Comparison of ENCODE assay signal across 31 cellular contexts in the genomic region with DNA sequence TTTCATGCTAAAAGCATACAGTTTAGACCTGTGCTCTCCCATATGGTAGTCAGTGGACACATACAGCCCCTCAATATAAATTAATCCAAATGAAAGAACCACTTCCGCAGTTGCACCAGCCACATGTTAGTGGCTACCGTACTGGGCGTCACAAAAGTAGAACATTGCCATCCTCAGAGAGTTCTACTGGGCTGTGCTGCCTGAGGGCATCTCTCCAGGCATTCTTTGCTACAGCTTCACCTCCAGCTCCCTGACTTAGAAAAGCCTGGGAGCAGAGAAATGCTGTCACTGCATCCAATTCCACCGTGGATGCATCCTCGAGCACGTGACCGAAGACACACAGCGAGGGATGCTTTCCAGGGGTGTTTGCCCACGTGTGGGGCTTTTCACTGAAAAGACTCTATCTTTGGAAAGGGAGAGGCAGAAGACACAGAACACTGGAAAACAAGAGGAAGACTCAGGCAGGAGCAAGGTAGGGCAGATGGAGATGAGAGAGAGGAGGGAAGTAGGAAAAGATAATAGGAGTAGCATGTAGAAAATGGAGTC.
DNase-seq lines count a peak whose midpoint lies in the region; ATAC-seq and TF ChIP-seq lines count a peak whose summit lies in the region.
"Had no signal": no experiment of that assay in that cellular context is flagged by ENCODE, and none has a peak within 500 bp of the region (broad histone marks: within the 10 kb centered on the region; RNA-seq: fewer than 3 reads in every experiment).

No MANE protein-coding gene starts in this region.

- DNase-seq in activated naive CD8-positive, alpha-beta T cell treated with anti-CD3 and anti-CD28 coated beads, Interleukin-2, amount 50 U/mL, for 24 hours: no peak
- DNase-seq in activated naive CD8-positive, alpha-beta T cell treated with anti-CD3 and anti-CD28 coated beads for 36 hours: no peak
- no peak for DNase-seq in mesenchymal stem cell
- no peak for DNase-seq in stimulated activated effector memory CD8-positive, alpha-beta T cell treated with anti-CD3 and anti-CD28 coated beads, Interleukin-12 subunit alpha, Interleukin-12 subunit beta, amount 100 ng/mL, for 72 hours (ENCODE audit: low spot score in 2 of 2)
- no peak for DNase-seq in DMS79 treated with DMSO at 0.1 percent for 48 hours (lab: John Stamatoyannopoulos, UW)
- no peak for DNase-seq in lower lobe of right lung
- DNase-seq in tibial artery: no peak
- DNase-seq: 8988T; activated CD4-positive, alpha-beta T cell treated with anti-CD3 and anti-CD28 coated beads, Interleukin-2, amount 10 ng/mL, durations not matched to agents 24 days and 14 days; activated T-cell treated with anti-CD3 and anti-CD28 coated beads, Interleukin-2, amount 50 U/mL, for 1 hour; CD4-positive, CD25-positive, alpha-beta regulatory T cell; central memory CD4-positive, alpha-beta T cell; EL; endodermal cell; GOT3; heart right ventricle; KG1; mesendoderm; MG63; NCI-H1105 treated with DMSO at 0.1 percent for 48 hours; NCI-H1930; NCI-H2171 treated with DMSO at 0.1 percent for 48 hours; NCI-H510A; psoas muscle; RPMI8226; SJCRH30; T1000; upper lobe of left lung had no signal

- H3K4me3 ChIP-seq in Loucy (ENCODE audit: low read length, poor library complexity, severe bottlenecking): no peak overlapping the region
- no peak overlapping the region for H3K4me3 ChIP-seq in mesenchymal stem cell (ENCODE audit: insufficient read depth in 1 of 2, low read depth in 1 of 2, low read length in 2 of 2)
- H3K4me3 ChIP-seq in lower lobe of right lung: no peak overlapping the region
- H3K4me3 ChIP-seq in tibial artery: no peak overlapping the region
- H3K4me3 ChIP-seq: heart right ventricle, MG63, psoas muscle, SJCRH30, upper lobe of left lung had no signal

- H2BK5ac ChIP-seq in mesenchymal stem cell (ENCODE audit: low read depth, low read length, poor library complexity, severe bottlenecking): no peak overlapping the region

- H3K27ac Mint-ChIP-seq in activated naive CD8-positive, alpha-beta T cell treated with anti-CD3 and anti-CD28 coated beads, Interleukin-2, amount 50 U/mL, for 24 hours: peak overlapping the region; percentile 47
- no peak overlapping the region for H3K27ac Mint-ChIP-seq in activated naive CD8-positive, alpha-beta T cell treated with anti-CD3 and anti-CD28 coated beads for 36 hours
- peak overlapping the region; percentile 85 for H3K27ac Mint-ChIP-seq in stimulated activated effector memory CD8-positive, alpha-beta T cell treated with anti-CD3 and anti-CD28 coated beads, Interleukin-12 subunit alpha, Interleukin-12 subunit beta, amount 100 ng/mL, for 72 hours
- H3K27ac Mint-ChIP-seq: activated CD4-positive, alpha-beta T cell treated with anti-CD3 and anti-CD28 coated beads, Interleukin-2, amount 10 ng/mL, durations not matched to agents 24 days and 14 days; dendritic cell treated with granulocyte-macrophage colony-stimulating factor and Interleukin-4, amounts not matched to agents 40 ng/mL and 50 ng/mL, for 4 days; endodermal cell; stimulated activated memory B cell treated with anti-CD40 and anti-IgM and Interleukin-4, amounts not matched to agents 10 μg/mL and 1 μg/mL and 100 μg/mL, for 72 hours had no signal

- H3K36me3 ChIP-seq in Loucy (ENCODE audit: insufficient read depth, low read length): no peaks in the 10 kb centered on the region
- no peaks in the 10 kb centered on the region for H3K36me3 ChIP-seq in mesenchymal stem cell (ENCODE audit: control insufficient read depth in 1 of 2, insufficient read depth in 2 of 2, low read depth in 1 of 2, low read length in 2 of 2)
- H3K36me3 ChIP-seq in lower lobe of right lung: no peaks in the 10 kb centered on the region
- H3K36me3 ChIP-seq in tibial artery: no peaks in the 10 kb centered on the region
- H3K36me3 ChIP-seq: heart right ventricle, MG63, SJCRH30, upper lobe of left lung had no signal

- H4K91ac ChIP-seq in mesenchymal stem cell (ENCODE audit: low read length): no peak overlapping the region

- H3K4me3 Mint-ChIP-seq in activated naive CD8-positive, alpha-beta T cell treated with anti-CD3 and anti-CD28 coated beads, Interleukin-2, amount 50 U/mL, for 24 hours: no peak overlapping the region
- H3K4me3 Mint-ChIP-seq in activated naive CD8-positive, alpha-beta T cell treated with anti-CD3 and anti-CD28 coated beads for 36 hours: no peak overlapping the region
- peak overlapping the region; percentile 74 for H3K4me3 Mint-ChIP-seq in stimulated activated effector memory CD8-positive, alpha-beta T cell treated with anti-CD3 and anti-CD28 coated beads, Interleukin-12 subunit alpha, Interleukin-12 subunit beta, amount 100 ng/mL, for 72 hours
- H3K4me3 Mint-ChIP-seq: activated CD4-positive, alpha-beta T cell treated with anti-CD3 and anti-CD28 coated beads, Interleukin-2, amount 10 ng/mL, durations not matched to agents 24 days and 14 days; CD4-positive, CD25-positive, alpha-beta regulatory T cell; dendritic cell treated with granulocyte-macrophage colony-stimulating factor and Interleukin-4, amounts not matched to agents 40 ng/mL and 50 ng/mL, for 4 days; endodermal cell; stimulated activated memory B cell treated with anti-CD40 and anti-IgM and Interleukin-4, amounts not matched to agents 10 μg/mL and 1 μg/mL and 100 μg/mL, for 72 hours had no signal

- H2BK12ac ChIP-seq in mesenchymal stem cell (ENCODE audit: low read length in 2 of 2): peak overlapping the region; percentile 69 to 93

- H3K9me2 ChIP-seq in Loucy (replicated peaks; ENCODE audit: low read depth, low read length): no peaks in the 10 kb centered on the region

- no peak for TF ChIP-seq CTCF in Loucy (conservative IDR thresholded peaks at IDR 0.05; ENCODE audit: low read length)
- no peak for TF ChIP-seq CTCF in lower lobe of right lung (IDR thresholded peaks at IDR 0.05)
- TF ChIP-seq CTCF in tibial artery (IDR thresholded peaks at IDR 0.05): no peak

- H3K27ac ChIP-seq in mesenchymal stem cell (ENCODE audit: low read length, poor library complexity, severe bottlenecking) (no peak overlapping the region), lower lobe of right lung (no peak overlapping the region), tibial artery (no peak overlapping the region)
- H3K27ac ChIP-seq: psoas muscle, SJCRH30, upper lobe of left lung had no signal

- peak overlapping the region; percentile 24 to 29 for H3K4ac ChIP-seq in mesenchymal stem cell (ENCODE audit: low read depth in 1 of 2, low read length in 2 of 2)

- H3K4me2 ChIP-seq in Loucy (ENCODE audit: low read depth, low read length, poor library complexity, severe bottlenecking) (no peak overlapping the region), mesenchymal stem cell (ENCODE audit: low read length, poor library complexity, severe bottlenecking) (no peak overlapping the region)

- H3K27me3 ChIP-seq in Loucy (ENCODE audit: insufficient read depth, low read length, poor library complexity, severe bottlenecking) (no peaks in the 10 kb centered on the region), mesenchymal stem cell (ENCODE audit: control insufficient read depth in 1 of 2, insufficient read depth in 1 of 2, low read length in 2 of 2) (no peaks in the 10 kb centered on the region), lower lobe of right lung (ENCODE audit: low read depth) (no peaks in the 10 kb centered on the region), tibial artery (no peaks in the 10 kb centered on the region)
- H3K27me3 ChIP-seq: heart right ventricle, MG63, SJCRH30, upper lobe of left lung had no signal

- H3F3A ChIP-seq in Loucy (ENCODE audit: low read depth): 0 out of 2 replicates have a peak, but pooled peaks cover 6% of the 10 kb centered on the region

- peak overlapping the region; percentile 54 for H2BK120ac ChIP-seq in mesenchymal stem cell (ENCODE audit: low read depth, low read length)

- no peak overlapping the region for H3K23ac ChIP-seq in mesenchymal stem cell (ENCODE audit: low read length in 2 of 2)

- H3K9ac ChIP-seq in Loucy (ENCODE audit: low read depth, low read length, poor library complexity, severe bottlenecking): peak overlapping the region; percentile 37
- peak overlapping the region; percentile 94 for H3K9ac ChIP-seq in mesenchymal stem cell (ENCODE audit: low read length)

- peaks cover 45% of the 10 kb centered on the region for H3K4me1 Mint-ChIP-seq in activated naive CD8-positive, alpha-beta T cell treated with anti-CD3 and anti-CD28 coated beads, Interleukin-2, amount 50 U/mL, for 24 hours
- H3K4me1 Mint-ChIP-seq in activated naive CD8-positive, alpha-beta T cell treated with anti-CD3 and anti-CD28 coated beads for 36 hours: peaks cover 21% of the 10 kb centered on the region
- peaks cover 49% of the 10 kb centered on the region for H3K4me1 Mint-ChIP-seq in stimulated activated effector memory CD8-positive, alpha-beta T cell treated with anti-CD3 and anti-CD28 coated beads, Interleukin-12 subunit alpha, Interleukin-12 subunit beta, amount 100 ng/mL, for 72 hours

- ATAC-seq in activated naive CD8-positive, alpha-beta T cell treated with anti-CD3 and anti-CD28 coated beads, Interleukin-2, amount 50 U/mL, for 24 hours: no peak
- no peak for ATAC-seq in stimulated activated effector memory CD8-positive, alpha-beta T cell treated with anti-CD3 and anti-CD28 coated beads, Interleukin-12 subunit alpha, Interleukin-12 subunit beta, amount 100 ng/mL, for 72 hours
- no peak for ATAC-seq in lower lobe of right lung
- ATAC-seq: heart right ventricle; psoas muscle; stimulated activated memory B cell treated with anti-CD40 and anti-IgM and Interleukin-4, amounts not matched to agents 10 μg/mL and 1 μg/mL and 100 μg/mL, for 72 hours had no signal

- H3K9me3 ChIP-seq in Loucy (ENCODE audit: insufficient read depth, low read depth, low read length) (no peaks in the 10 kb centered on the region), mesenchymal stem cell (ENCODE audit: control insufficient read depth, low read length) (no peaks in the 10 kb centered on the region), lower lobe of right lung (no peaks in the 10 kb centered on the region), tibial artery (no peaks in the 10 kb centered on the region)
- H3K9me3 ChIP-seq: heart right ventricle, MG63, psoas muscle, SJCRH30, upper lobe of left lung had no signal

- peaks cover 9% of the 10 kb centered on the region for H3K79me1 ChIP-seq in mesenchymal stem cell (replicated peaks; ENCODE audit: low read length, poor library complexity, severe bottlenecking)

- H4K8ac ChIP-seq in mesenchymal stem cell (ENCODE audit: low read length): no peak overlapping the region

- H3K18ac ChIP-seq in mesenchymal stem cell (ENCODE audit: low read depth in 1 of 2, low read length in 2 of 2): no peak overlapping the region

- H2AK5ac ChIP-seq in mesenchymal stem cell (ENCODE audit: low read length, severe bottlenecking): peak overlapping the region; percentile 18

- intact Hi-C loops in lower lobe of right lung (cut with DNase I) (no loop called here), tibial artery (cut with DNase I; ENCODE audit: low total_unique reads) (no loop called here)

- WGBS in mesenchymal stem cell: 93% methylated on average over 9 of the region's 9 CpGs

- H3K14ac ChIP-seq in mesenchymal stem cell (ENCODE audit: low read length in 2 of 2): no peak overlapping the region

- H2AFZ ChIP-seq in Loucy (ENCODE audit: low read length) (no peak overlapping the region), mesenchymal stem cell (ENCODE audit: low read depth, low read length) (no peak overlapping the region)

- H3K27me3 Mint-ChIP-seq in activated naive CD8-positive, alpha-beta T cell treated with anti-CD3 and anti-CD28 coated beads, Interleukin-2, amount 50 U/mL, for 24 hours: peaks cover 2% of the 10 kb centered on the region
- H3K27me3 Mint-ChIP-seq in activated naive CD8-positive, alpha-beta T cell treated with anti-CD3 and anti-CD28 coated beads for 36 hours: no peaks in the 10 kb centered on the region
- H3K27me3 Mint-ChIP-seq: dendritic cell treated with granulocyte-macrophage colony-stimulating factor and Interleukin-4, amounts not matched to agents 40 ng/mL and 50 ng/mL, for 4 days; stimulated activated memory B cell treated with anti-CD40 and anti-IgM and Interleukin-4, amounts not matched to agents 10 μg/mL and 1 μg/mL and 100 μg/mL, for 72 hours had no signal

- H2BK15ac ChIP-seq in mesenchymal stem cell (ENCODE audit: low read depth, poor library complexity, severe bottlenecking): no peak overlapping the region

- peaks cover 81% of the 10 kb centered on the region for H3K79me2 ChIP-seq in Loucy (ENCODE audit: insufficient read depth, low read length)

- H3K36me3 Mint-ChIP-seq in activated naive CD8-positive, alpha-beta T cell treated with anti-CD3 and anti-CD28 coated beads, Interleukin-2, amount 50 U/mL, for 24 hours (ENCODE audit: low read depth): no peaks in the 10 kb centered on the region
- no peaks in the 10 kb centered on the region for H3K36me3 Mint-ChIP-seq in activated naive CD8-positive, alpha-beta T cell treated with anti-CD3 and anti-CD28 coated beads for 36 hours
- H3K36me3 Mint-ChIP-seq in stimulated activated effector memory CD8-positive, alpha-beta T cell treated with anti-CD3 and anti-CD28 coated beads, Interleukin-12 subunit alpha, Interleukin-12 subunit beta, amount 100 ng/mL, for 72 hours: peaks cover 15% of the 10 kb centered on the region
- H3K36me3 Mint-ChIP-seq: CD4-positive, CD25-positive, alpha-beta regulatory T cell; stimulated activated memory B cell treated with anti-CD40 and anti-IgM and Interleukin-4, amounts not matched to agents 10 μg/mL and 1 μg/mL and 100 μg/mL, for 72 hours had no signal

- no peaks in the 10 kb centered on the region for H3K9me3 Mint-ChIP-seq in activated naive CD8-positive, alpha-beta T cell treated with anti-CD3 and anti-CD28 coated beads, Interleukin-2, amount 50 U/mL, for 24 hours
- no peaks in the 10 kb centered on the region for H3K9me3 Mint-ChIP-seq in activated naive CD8-positive, alpha-beta T cell treated with anti-CD3 and anti-CD28 coated beads for 36 hours
- H3K9me3 Mint-ChIP-seq in stimulated activated effector memory CD8-positive, alpha-beta T cell treated with anti-CD3 and anti-CD28 coated beads, Interleukin-12 subunit alpha, Interleukin-12 subunit beta, amount 100 ng/mL, for 72 hours: no peaks in the 10 kb centered on the region
- H3K9me3 Mint-ChIP-seq: activated CD4-positive, alpha-beta T cell treated with anti-CD3 and anti-CD28 coated beads, Interleukin-2, amount 10 ng/mL, durations not matched to agents 24 days and 14 days; dendritic cell treated with granulocyte-macrophage colony-stimulating factor and Interleukin-4, amounts not matched to agents 40 ng/mL and 50 ng/mL, for 4 days had no signal

- peaks cover 74% of the 10 kb centered on the region for H3K4me1 ChIP-seq in Loucy (ENCODE audit: insufficient read depth, low read length, poor library complexity, severe bottlenecking)
- H3K4me1 ChIP-seq in mesenchymal stem cell (ENCODE audit: control insufficient read depth, insufficient read depth, low read depth, low read length): peaks cover 20% of the 10 kb centered on the region
- peaks cover 31% of the 10 kb centered on the region for H3K4me1 ChIP-seq in lower lobe of right lung
- H3K4me1 ChIP-seq in tibial artery: peaks cover 0 to 20% (median 16%) of the 10 kb centered on the region in 4 donors
- H3K4me1 ChIP-seq: psoas muscle, SJCRH30 had no signal

- no peaks in the 10 kb centered on the region for H4K20me1 ChIP-seq in Loucy (ENCODE audit: insufficient read depth, low read length, poor library complexity, severe bottlenecking)
